ENCODE assay signal across 10 cellular contexts in genomic region chr9:72442212-72442607, GRCh38.
DNase-seq lines count a peak whose midpoint lies in the region; ATAC-seq and TF ChIP-seq lines count a peak whose summit lies in the region.
"Had no signal": no experiment of that assay in that cellular context is flagged by ENCODE, and none has a peak within 500 bp of the region (broad histone marks: within the 10 kb centered on the region; RNA-seq: fewer than 3 reads in every experiment).

No MANE protein-coding gene starts in this region.

- no peak overlapping the region for H3K9ac ChIP-seq in HUES48 (ENCODE audit: low read depth, low read length)

- peaks cover 8% of the 10 kb centered on the region for H3K4me1 ChIP-seq in HUES48 (ENCODE audit: control insufficient read depth, insufficient read depth, low read length)
- no peaks in the 10 kb centered on the region for H3K4me1 ChIP-seq in psoas muscle

- ATAC-seq in GM19455 (IDR thresholded peaks at IDR 0.05; ENCODE audit: unreplicated experiment) (no peak), psoas muscle (no peak)

- no peaks in the 10 kb centered on the region for H3K27me3 ChIP-seq in HUES48 (ENCODE audit: control insufficient read depth, insufficient read depth, low read length)
- H3K27me3 ChIP-seq in brain microvascular endothelial cell (replicated peaks), result no peaks in the 10 kb centered on the region
- no peaks in the 10 kb centered on the region for H3K27me3 ChIP-seq in psoas muscle (ENCODE audit: insufficient read depth in 3 of 3, low read length in 2 of 3)

- DNase-seq in AG09319 (ENCODE audit: extremely low read depth, low read depth) (peak; percentile 38), brain microvascular endothelial cell (peak; percentile 87), kidney tubule cell (ENCODE audit: low spot score) (peak; percentile 93), KG1 (lab: John Stamatoyannopoulos, UW) (no peak), psoas muscle (no peak)
- DNase-seq in stimulated activated CD4-positive, alpha-beta T cell treated with anti-CD3 and anti-CD28 coated beads, Interleukin-12 subunit alpha, Interleukin-12 subunit beta, amount 100 ng/mL, for 4 hours, result no peak
- DNase-seq: DMS79, NCI-H446 had no signal

- H3K36me3 ChIP-seq in HUES48 (ENCODE audit: control insufficient read depth, insufficient read depth, low read length), result no peaks in the 10 kb centered on the region
- no peaks in the 10 kb centered on the region for H3K36me3 ChIP-seq in brain microvascular endothelial cell (replicated peaks)
- no peaks in the 10 kb centered on the region for H3K36me3 ChIP-seq in psoas muscle (ENCODE audit: insufficient read depth in 1 of 2, low read depth in 1 of 2)

- intact Hi-C loops in psoas muscle (cut with DNase I), result no loop called here

- no peak overlapping the region for H3K4me3 ChIP-seq in HUES48 (ENCODE audit: low read depth, low read length)
- no peak overlapping the region for H3K4me3 ChIP-seq in brain microvascular endothelial cell (ENCODE audit: low read depth, low read length)
- H3K4me3 ChIP-seq in psoas muscle, result no peak overlapping the region

- TF ChIP-seq CTCF in AG09319 (IDR thresholded peaks at IDR 0.05; ENCODE audit: low read depth, low read length) (no peak), brain microvascular endothelial cell (IDR thresholded peaks at IDR 0.05; ENCODE audit: low read depth, low read length, missing control alignments) (no peak), psoas muscle (IDR thresholded peaks at IDR 0.05) (no peak)

- H3K9me3 ChIP-seq in HUES48 (ENCODE audit: control insufficient read depth, insufficient read depth, low read length), result no peaks in the 10 kb centered on the region
- H3K9me3 ChIP-seq in psoas muscle, result no peaks in the 10 kb centered on the region

- 77 to 84% (median 78%) methylated on average over 2 of the region's 2 CpGs for WGBS in psoas muscle, 3 donors

- H3K27ac ChIP-seq in HUES48 (ENCODE audit: low read depth, low read length), result peak overlapping the region; percentile 70
- H3K27ac ChIP-seq in brain microvascular endothelial cell, result peak overlapping the region; percentile 81
- H3K27ac ChIP-seq in psoas muscle, result no peak overlapping the region

- in situ Hi-C loops in brain microvascular endothelial cell (cut with HindIII; ENCODE audit: low pct_ligation_motif_present, low sequenced_read_pairs), result no loop called here

Comparison
In these comparisons a context has a peak if more than half of its experiments do, and no peak if none do; other contexts are left out.
1. DNase-seq: peak in AG09319 (single experiment), brain microvascular endothelial cell (single experiment) and kidney tubule cell (single experiment); none in stimulated activated CD4-positive, alpha-beta T cell treated with anti-CD3 and anti-CD28 coated beads, Interleukin-12 subunit alpha, Interleukin-12 subunit beta, amount 100 ng/mL, for 4 hours (single experiment), KG1 (single experiment) and psoas muscle (0 of 2).